35 cellular contexts compared by ENCODE assay signal in the genomic region with DNA sequence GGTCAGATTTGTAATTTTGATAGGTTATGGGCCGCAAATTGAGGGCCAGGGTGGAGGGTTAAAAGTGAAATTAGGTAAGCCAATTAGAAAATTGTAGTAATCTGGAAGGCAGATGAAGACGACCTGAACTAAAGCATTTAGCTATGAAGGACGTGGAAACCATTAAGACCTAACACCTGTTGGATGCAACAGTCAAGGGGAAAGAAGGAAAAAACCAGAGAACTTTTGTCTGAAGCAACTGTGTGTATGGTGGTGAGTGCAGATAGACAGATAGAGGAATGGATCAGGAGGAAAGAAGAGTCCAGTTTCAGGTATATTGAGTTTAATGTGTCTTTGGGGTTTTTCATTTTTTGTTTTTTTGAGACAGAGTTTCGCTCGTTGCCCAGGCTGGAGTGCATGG. TPM values are rescaled to one million over a fixed set of nuclear protein-coding genes. Genes with fewer than 3 reads are reported as not detected.
"Had no signal": no experiment of that assay in that cellular context is flagged by ENCODE, and none has a peak within 500 bp of the region (broad histone marks: within the 10 kb centered on the region; RNA-seq: fewer than 3 reads in every experiment).

No MANE protein-coding gene starts in this region.

- H3K4me3 ChIP-seq: ascending aorta, breast epithelium, cardiac muscle cell, colonic mucosa, esophagus squamous epithelium, gastroesophageal sphincter, heart right ventricle had no signal

- H3K4me1 ChIP-seq: ascending aorta, breast epithelium, colonic mucosa, esophagus squamous epithelium, gastroesophageal sphincter, heart right ventricle had no signal

- H3K36me3 Mint-ChIP-seq: activated CD4-positive, alpha-beta memory T cell treated with anti-CD3 and anti-CD28 coated beads for 36 hours; activated CD8-positive, alpha-beta memory T cell treated with anti-CD3 and anti-CD28 coated beads, Interleukin-2, amount 10 ng/mL, durations not matched to agents 7 days and 5 days; activated naive CD4-positive, alpha-beta T cell treated with anti-CD3 and anti-CD28 coated beads, Interleukin-2, amount 10 ng/mL, durations not matched to agents 7 days and 5 days; activated naive CD4-positive, alpha-beta T cell treated with anti-CD3 and anti-CD28 coated beads, Interleukin-2, amount 50 U/mL, for 72 hours; activated naive CD8-positive, alpha-beta T cell treated with anti-CD3 and anti-CD28 coated beads, Interleukin-2, amount 10 ng/mL, durations not matched to agents 7 days and 5 days; brain had no signal

- H3K4me3 Mint-ChIP-seq: activated CD4-positive, alpha-beta memory T cell treated with anti-CD3 and anti-CD28 coated beads for 36 hours; activated CD4-positive, alpha-beta T cell treated with anti-CD3 and anti-CD28 coated beads for 36 hours; activated CD4-positive, alpha-beta T cell treated with anti-CD3 and anti-CD28 coated beads, Interleukin-2, amount 10 ng/mL, durations not matched to agents 24 days and 14 days; activated CD8-positive, alpha-beta memory T cell treated with anti-CD3 and anti-CD28 coated beads, Interleukin-2, amount 10 ng/mL, durations not matched to agents 7 days and 5 days; activated CD8-positive, alpha-beta T cell treated with anti-CD3 and anti-CD28 coated beads, Interleukin-2, amount 10 ng/mL, durations not matched to agents 7 days and 5 days; activated naive CD4-positive, alpha-beta T cell treated with anti-CD3 and anti-CD28 coated beads, Interleukin-2, amount 10 ng/mL, durations not matched to agents 7 days and 5 days; activated naive CD8-positive, alpha-beta T cell treated with anti-CD3 and anti-CD28 coated beads, Interleukin-2, amount 10 ng/mL, durations not matched to agents 7 days and 5 days; activated T-helper 1 cell treated with anti-CD3 and anti-CD28 coated beads, Interleukin-12 subunit alpha, Interleukin-12 subunit beta, Interleukin-2, Interleukin-4 antibody, amounts not matched to agents 30 ng/mL and 10 ng/mL and 1 ng/mL, durations not matched to agents 14 hours and 24 hours and 36 hours; brain had no signal

- H3K27me3 ChIP-seq: ascending aorta, breast epithelium, cardiac muscle cell, colonic mucosa, gastroesophageal sphincter, heart right ventricle had no signal

- H3K9me3 ChIP-seq: ascending aorta, breast epithelium, colonic mucosa, esophagus squamous epithelium, gastroesophageal sphincter had no signal

- H3K4me1 Mint-ChIP-seq: activated CD4-positive, alpha-beta T cell treated with anti-CD3 and anti-CD28 coated beads for 36 hours; activated CD4-positive, alpha-beta T cell treated with anti-CD3 and anti-CD28 coated beads, Interleukin-2, amount 10 ng/mL, durations not matched to agents 24 days and 14 days; activated CD8-positive, alpha-beta memory T cell treated with anti-CD3 and anti-CD28 coated beads, Interleukin-2, amount 10 ng/mL, durations not matched to agents 7 days and 5 days; activated naive CD4-positive, alpha-beta T cell treated with anti-CD3 and anti-CD28 coated beads, Interleukin-2, amount 10 ng/mL, durations not matched to agents 7 days and 5 days; activated naive CD8-positive, alpha-beta T cell treated with anti-CD3 and anti-CD28 coated beads, Interleukin-2, amount 10 ng/mL, durations not matched to agents 7 days and 5 days; brain had no signal

- DNase-seq: activated CD4-positive, alpha-beta memory T cell treated with anti-CD3 and anti-CD28 coated beads for 36 hours; activated CD4-positive, alpha-beta T cell treated with anti-CD3 and anti-CD28 coated beads for 36 hours; activated CD4-positive, alpha-beta T cell treated with anti-CD3 and anti-CD28 coated beads, Interleukin-2, amount 10 ng/mL, durations not matched to agents 24 days and 14 days; activated CD4-positive, CD25-positive, alpha-beta regulatory T cell; activated CD4-positive, CD25-positive, alpha-beta regulatory T cell treated with anti-CD3 and anti-CD28 coated beads, Interleukin-2, amount 50 U/mL, for 72 hours; activated CD8-positive, alpha-beta memory T cell treated with anti-CD3 and anti-CD28 coated beads, Interleukin-2, amount 50 U/mL, for 4 hours; activated CD8-positive, alpha-beta T cell treated with anti-CD3 and anti-CD28 coated beads, Interleukin-2, amount 10 ng/mL, durations not matched to agents 7 days and 5 days; activated naive CD4-positive, alpha-beta T cell; activated naive CD4-positive, alpha-beta T cell treated with anti-CD3 and anti-CD28 coated beads, Interleukin-2, amount 10 ng/mL, durations not matched to agents 7 days and 5 days; activated naive CD8-positive, alpha-beta T cell treated with anti-CD3 and anti-CD28 coated beads, Interleukin-2, amount 10 ng/mL, durations not matched to agents 7 days and 5 days; activated T-cell treated with anti-CD3 and anti-CD28 coated beads, Interleukin-2, amount 50 U/mL, for 1 hour; activated T-cell treated with anti-CD3 and anti-CD28 coated beads, Interleukin-2, amount 50 U/mL, for 48 hours; central memory CD4-positive, alpha-beta T cell; cerebellar nuclear complex; colonic mucosa; effector memory CD4-positive, alpha-beta T cell; erythroblast; esophagus squamous epithelium; foreskin melanocyte; heart right ventricle; T-helper 1 cell; T-helper 2 cell had no signal

- ATAC-seq: activated CD4-positive, alpha-beta T cell treated with anti-CD3 and anti-CD28 coated beads for 36 hours; activated CD8-positive, alpha-beta memory T cell treated with anti-CD3 and anti-CD28 coated beads, Interleukin-2, amount 10 ng/mL, durations not matched to agents 7 days and 5 days; activated CD8-positive, alpha-beta T cell treated with anti-CD3 and anti-CD28 coated beads, Interleukin-2, amount 10 ng/mL, durations not matched to agents 7 days and 5 days; activated naive CD4-positive, alpha-beta T cell treated with anti-CD3 and anti-CD28 coated beads, Interleukin-2, amount 50 U/mL, for 72 hours; gastroesophageal sphincter; heart right ventricle had no signal

- H3K36me3 ChIP-seq: ascending aorta, breast epithelium, cardiac muscle cell, colonic mucosa, esophagus squamous epithelium, gastroesophageal sphincter, heart right ventricle had no signal

- H3K27ac Mint-ChIP-seq: activated CD4-positive, alpha-beta memory T cell treated with anti-CD3 and anti-CD28 coated beads for 36 hours; activated CD4-positive, alpha-beta T cell treated with anti-CD3 and anti-CD28 coated beads for 36 hours; activated CD4-positive, alpha-beta T cell treated with anti-CD3 and anti-CD28 coated beads, Interleukin-2, amount 10 ng/mL, durations not matched to agents 24 days and 14 days; activated CD8-positive, alpha-beta memory T cell treated with anti-CD3 and anti-CD28 coated beads, Interleukin-2, amount 10 ng/mL, durations not matched to agents 7 days and 5 days; activated CD8-positive, alpha-beta T cell treated with anti-CD3 and anti-CD28 coated beads, Interleukin-2, amount 10 ng/mL, durations not matched to agents 7 days and 5 days; activated naive CD4-positive, alpha-beta T cell treated with anti-CD3 and anti-CD28 coated beads, Interleukin-2, amount 10 ng/mL, durations not matched to agents 7 days and 5 days; activated naive CD4-positive, alpha-beta T cell treated with anti-CD3 and anti-CD28 coated beads, Interleukin-2, amount 50 U/mL, for 72 hours; activated naive CD8-positive, alpha-beta T cell treated with anti-CD3 and anti-CD28 coated beads, Interleukin-2, amount 10 ng/mL, durations not matched to agents 7 days and 5 days; activated T-helper 1 cell treated with anti-CD3 and anti-CD28 coated beads, Interleukin-12 subunit alpha, Interleukin-12 subunit beta, Interleukin-2, Interleukin-4 antibody, amounts not matched to agents 30 ng/mL and 10 ng/mL and 1 ng/mL, durations not matched to agents 14 hours and 24 hours and 36 hours; activated T-helper 2 cell treated with anti-CD3 and anti-CD28 coated beads, Interferon-gamma antibody, Interleukin-2, Interleukin-4, amounts not matched to agents 10 μg/mL and 5 μg/mL and 100 μg/mL, durations not matched to agents 14 hours and 24 hours and 36 hours; brain had no signal

- H3K9me3 Mint-ChIP-seq: activated CD4-positive, alpha-beta memory T cell treated with anti-CD3 and anti-CD28 coated beads for 36 hours; activated CD4-positive, alpha-beta T cell treated with anti-CD3 and anti-CD28 coated beads, Interleukin-2, amount 10 ng/mL, durations not matched to agents 24 days and 14 days; activated naive CD4-positive, alpha-beta T cell treated with anti-CD3 and anti-CD28 coated beads, Interleukin-2, amount 10 ng/mL, durations not matched to agents 7 days and 5 days; activated naive CD4-positive, alpha-beta T cell treated with anti-CD3 and anti-CD28 coated beads, Interleukin-2, amount 50 U/mL, for 72 hours; activated naive CD8-positive, alpha-beta T cell treated with anti-CD3 and anti-CD28 coated beads, Interleukin-2, amount 10 ng/mL, durations not matched to agents 7 days and 5 days; activated T-helper 1 cell treated with anti-CD3 and anti-CD28 coated beads, Interleukin-12 subunit alpha, Interleukin-12 subunit beta, Interleukin-2, Interleukin-4 antibody, amounts not matched to agents 30 ng/mL and 10 ng/mL and 1 ng/mL, durations not matched to agents 14 hours and 24 hours and 36 hours; activated T-helper 2 cell treated with anti-CD3 and anti-CD28 coated beads, Interferon-gamma antibody, Interleukin-2, Interleukin-4, amounts not matched to agents 10 μg/mL and 5 μg/mL and 100 μg/mL, durations not matched to agents 14 hours and 24 hours and 36 hours had no signal

- H3K27ac ChIP-seq: ascending aorta, breast epithelium, cardiac muscle cell, colonic mucosa, esophagus squamous epithelium, gastroesophageal sphincter, heart right ventricle had no signal

RNA-seq across cellular contexts. Expression of a gene that starts 40.2 kb away (rescaled TPM):
- total RNA-seq: activated CD4-positive, alpha-beta memory T cell treated with anti-CD3 and anti-CD28 coated beads for 36 hours; activated CD4-positive, alpha-beta T cell treated with anti-CD3 and anti-CD28 coated beads for 36 hours; activated CD4-positive, alpha-beta T cell treated with anti-CD3 and anti-CD28 coated beads, Interleukin-2, amount 10 ng/mL, durations not matched to agents 24 days and 14 days; activated CD8-positive, alpha-beta memory T cell treated with anti-CD3 and anti-CD28 coated beads for 36 hours; activated CD8-positive, alpha-beta memory T cell treated with anti-CD3 and anti-CD28 coated beads, Interleukin-2, amount 10 ng/mL, durations not matched to agents 7 days and 5 days; activated CD8-positive, alpha-beta T cell treated with anti-CD3 and anti-CD28 coated beads, Interleukin-2, amount 10 ng/mL, durations not matched to agents 7 days and 5 days; activated naive CD4-positive, alpha-beta T cell treated with anti-CD3 and anti-CD28 coated beads, Interleukin-2, amount 50 U/mL, for 72 hours; activated T-helper 1 cell treated with anti-CD3 and anti-CD28 coated beads, Interleukin-12 subunit alpha, Interleukin-12 subunit beta, Interleukin-2, Interleukin-4 antibody, amounts not matched to agents 30 ng/mL and 10 ng/mL and 1 ng/mL, durations not matched to agents 14 hours and 24 hours and 36 hours; activated T-helper 2 cell treated with anti-CD3 and anti-CD28 coated beads, Interferon-gamma antibody, Interleukin-2, Interleukin-4, amounts not matched to agents 10 μg/mL and 5 μg/mL and 100 μg/mL, durations not matched to agents 14 hours and 24 hours and 36 hours; ascending aorta; colonic mucosa; dermis microvascular lymphatic vessel endothelial cell; esophagus squamous epithelium; glomerular endothelial cell; heart right ventricle had no signal
- polyA plus RNA-seq: fibroblast of lung had no signal
